Comparison of ENCODE assay signal across 7 cellular contexts in the genomic region with DNA sequence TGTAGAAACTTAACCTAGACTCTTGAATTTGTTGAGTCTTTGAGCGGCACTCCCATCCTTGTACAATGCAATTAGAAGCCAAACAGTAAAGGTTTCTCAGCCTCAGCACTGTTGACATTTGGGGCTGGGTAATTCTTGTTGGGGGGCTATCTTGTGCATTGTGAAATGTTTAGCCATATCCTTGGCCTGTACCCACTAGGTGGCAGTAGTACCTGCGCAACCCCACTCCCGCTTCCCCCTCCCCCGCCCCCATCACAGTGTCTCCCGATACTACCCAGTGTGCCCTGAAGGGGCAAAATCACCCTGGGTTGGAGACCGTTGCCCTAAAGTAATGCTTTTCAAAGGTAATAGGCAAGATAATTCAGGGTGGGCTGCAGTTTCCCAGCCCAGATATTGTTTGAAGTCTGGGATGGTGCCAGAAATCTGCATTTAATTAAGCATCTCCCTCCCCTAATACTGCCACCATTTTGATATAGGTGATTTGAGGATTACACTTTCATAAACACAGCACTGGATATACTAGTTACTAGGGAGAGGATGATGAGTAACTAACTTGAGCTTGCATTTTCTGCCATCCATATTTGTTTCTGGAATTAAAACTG.
A peak's percentile ranks its signal among the peaks of the same experiment; 100 is the strongest.
DNase-seq lines count a peak whose midpoint lies in the region; ATAC-seq and TF ChIP-seq lines count a peak whose summit lies in the region.

No MANE protein-coding gene starts in this region.

- TF ChIP-seq CTCF in GM12875 (IDR thresholded peaks at IDR 0.05; ENCODE audit: borderline replicate concordance, insufficient read depth, low read depth, low read length) = peak; percentile 74

- no peak for ATAC-seq in HG02678 (IDR thresholded peaks at IDR 0.05; ENCODE audit: unreplicated experiment)

- H3K4me3 ChIP-seq in GM12875 (ENCODE audit: low read depth, low read length) = no peak overlapping the region

- DNase-seq in NCI-H146 treated with DMSO at 0.1 percent for 48 hours (lab: John Stamatoyannopoulos, UW; ENCODE audit: unreplicated experiment) (peak; percentile 33), UCSD-AML1 (lab: John Stamatoyannopoulos, UW; ENCODE audit: unreplicated experiment) (peak; percentile 56), astrocyte of the hippocampus (ENCODE audit: low read depth, low spot score) (peak; percentile 74), iPS-NIHi7 (ENCODE audit: extremely low spot score) (peak; percentile 82)
- DNase-seq in stimulated activated CD4-positive, alpha-beta T cell treated with anti-CD3 and anti-CD28 coated beads, Interleukin-1b, Interleukin-23, amount 100 ng/mL, for 24 hours (ENCODE audit: low read depth in 4 of 4, low spot score in 1 of 4) = peak; percentile 35 to 67 (median 55)
